24 cellular contexts compared by ENCODE assay signal in genomic region chr1:162476620-162477019, GRCh38.
"Had no signal": no experiment of that assay in that cellular context is flagged by ENCODE, and none has a peak within 500 bp of the region (broad histone marks: within the 10 kb centered on the region; RNA-seq: fewer than 3 reads in every experiment).

No MANE protein-coding gene starts in this region.

- H3K27ac ChIP-seq: body of pancreas, colonic mucosa, epithelial cell of prostate, esophagus squamous epithelium, VCaP had no signal

- H3K4me3 ChIP-seq: body of pancreas, colonic mucosa, esophagus squamous epithelium had no signal

- H3K36me3 ChIP-seq: colonic mucosa, esophagus squamous epithelium had no signal

- DNase-seq: activated CD4-positive, alpha-beta memory T cell treated with anti-CD3 and anti-CD28 coated beads, Interleukin-2, amount 10 ng/mL, durations not matched to agents 7 days and 5 days; activated CD4-positive, alpha-beta T cell treated with anti-CD3 and anti-CD28 coated beads for 1 hour; activated CD4-positive, alpha-beta T cell treated with anti-CD3 and anti-CD28 coated beads for 4 hours; activated CD4-positive, alpha-beta T cell treated with anti-CD3 and anti-CD28 coated beads, Interleukin-2, amount 10 ng/mL, durations not matched to agents 7 days and 5 days; activated CD4-positive, alpha-beta T cell treated with anti-CD3 and anti-CD28 coated beads, Interleukin-2, amount 50 U/mL, for 4 hours; activated effector memory CD4-positive, alpha-beta T cell treated with Interleukin-2 at 50 U/mL for 16 hours; activated gamma-delta T cell treated with Interleukin-2 at 50 U/mL for 16 hours; activated naive CD4-positive, alpha-beta T cell treated with anti-CD3 and anti-CD28 coated beads, Interleukin-2, amount 50 U/mL, for 16 hours; activated naive CD4-positive, alpha-beta T cell treated with Interleukin-2 at 50 U/mL for 16 hours; activated T-cell treated with anti-CD3 and anti-CD28 coated beads, Interleukin-2, amount 50 U/mL, for 4 hours; amygdala; aorta; body of pancreas; caudate nucleus; colonic mucosa; effector CD8-positive, alpha-beta T cell; esophagus squamous epithelium; foreskin fibroblast; head of caudate nucleus; hippocampal formation; T-helper 2 cell had no signal

- ATAC-seq: activated T-cell treated with anti-CD3 and anti-CD28 coated beads, Interleukin-2, amount 50 U/mL, for 4 hours; activated T-helper 17 cell treated with anti-CD3 and anti-CD28 coated beads, Interleukin-2, amount 50 U/mL, for 72 hours; body of pancreas had no signal

- H3K27me3 ChIP-seq: body of pancreas, colonic mucosa, esophagus squamous epithelium had no signal

- H3K4me1 ChIP-seq: body of pancreas, colonic mucosa, esophagus squamous epithelium had no signal

- H3K9me3 ChIP-seq: body of pancreas, colonic mucosa, esophagus squamous epithelium had no signal
